Comparison of ENCODE assay signal across 1 cellular context in genomic region chr7:143391462-143392404, GRCh38.
TF ChIP-seq lines count a peak whose summit lies in the region.

No MANE protein-coding gene starts in this region.

TF ChIP-seq in HepG2, 621 proteins besides CTCF, POLR2A, EP300 and RAD21 (continued from another document and continues in another):
- TF ChIP-seq, protein P1, sequence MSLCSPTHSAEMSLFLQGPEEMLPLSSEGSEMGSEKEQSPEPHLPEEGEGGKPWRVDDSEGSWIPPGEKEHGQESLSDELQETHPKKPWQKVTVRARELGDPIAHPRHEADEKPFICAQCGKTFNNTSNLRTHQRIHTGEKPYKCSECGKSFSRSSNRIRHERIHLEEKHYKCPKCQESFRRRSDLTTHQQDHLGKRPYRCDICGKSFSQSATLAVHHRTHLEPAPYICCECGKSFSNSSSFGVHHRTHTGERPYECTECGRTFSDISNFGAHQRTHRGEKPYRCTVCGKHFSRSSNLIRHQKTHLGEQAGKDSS (CRISPR knock-in tag; IDR thresholded peaks at IDR 0.05; ENCODE audit: borderline replicate concordance, low read depth) = peak; percentile 45; the same call in 1 of the 2 replicates
- no peak for TF ChIP-seq ZNF546 (CRISPR knock-in tag; conservative IDR thresholded peaks at IDR 0.05)
- 0 out of 2 replicates have a peak, but pooled peaks have one; percentile 21 for TF ChIP-seq HDAC1 (CRISPR knock-in tag; IDR thresholded peaks at IDR 0.05)
- no peak for TF ChIP-seq ZNF296 (CRISPR knock-in tag; conservative IDR thresholded peaks at IDR 0.05)
- TF ChIP-seq, protein P2, sequence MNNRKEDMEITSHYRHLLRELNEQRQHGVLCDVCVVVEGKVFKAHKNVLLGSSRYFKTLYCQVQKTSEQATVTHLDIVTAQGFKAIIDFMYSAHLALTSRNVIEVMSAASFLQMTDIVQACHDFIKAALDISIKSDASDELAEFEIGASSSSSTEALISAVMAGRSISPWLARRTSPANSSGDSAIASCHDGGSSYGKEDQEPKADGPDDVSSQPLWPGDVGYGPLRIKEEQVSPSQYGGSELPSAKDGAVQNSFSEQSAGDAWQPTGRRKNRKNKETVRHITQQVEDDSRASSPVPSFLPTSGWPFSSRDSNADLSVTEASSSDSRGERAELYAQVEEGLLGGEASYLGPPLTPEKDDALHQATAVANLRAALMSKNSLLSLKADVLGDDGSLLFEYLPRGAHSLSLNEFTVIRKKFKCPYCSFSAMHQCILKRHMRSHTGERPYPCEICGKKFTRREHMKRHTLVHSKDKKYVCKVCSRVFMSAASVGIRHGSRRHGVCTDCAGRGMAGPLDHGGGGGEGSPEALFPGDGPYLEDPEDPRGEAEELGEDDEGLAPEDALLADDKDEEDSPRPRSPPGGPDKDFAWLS (CRISPR knock-in tag; IDR thresholded peaks at IDR 0.05; ENCODE audit: borderline replicate concordance) = no peak
- no peak for TF ChIP-seq KLF9 (CRISPR knock-in tag; IDR thresholded peaks at IDR 0.05; ENCODE audit: low read depth)
- 0 out of 2 replicates have a peak, but pooled peaks have one; percentile 21 for TF ChIP-seq RXRA (CRISPR knock-in tag; IDR thresholded peaks at IDR 0.05)
- TF ChIP-seq, protein P3, sequence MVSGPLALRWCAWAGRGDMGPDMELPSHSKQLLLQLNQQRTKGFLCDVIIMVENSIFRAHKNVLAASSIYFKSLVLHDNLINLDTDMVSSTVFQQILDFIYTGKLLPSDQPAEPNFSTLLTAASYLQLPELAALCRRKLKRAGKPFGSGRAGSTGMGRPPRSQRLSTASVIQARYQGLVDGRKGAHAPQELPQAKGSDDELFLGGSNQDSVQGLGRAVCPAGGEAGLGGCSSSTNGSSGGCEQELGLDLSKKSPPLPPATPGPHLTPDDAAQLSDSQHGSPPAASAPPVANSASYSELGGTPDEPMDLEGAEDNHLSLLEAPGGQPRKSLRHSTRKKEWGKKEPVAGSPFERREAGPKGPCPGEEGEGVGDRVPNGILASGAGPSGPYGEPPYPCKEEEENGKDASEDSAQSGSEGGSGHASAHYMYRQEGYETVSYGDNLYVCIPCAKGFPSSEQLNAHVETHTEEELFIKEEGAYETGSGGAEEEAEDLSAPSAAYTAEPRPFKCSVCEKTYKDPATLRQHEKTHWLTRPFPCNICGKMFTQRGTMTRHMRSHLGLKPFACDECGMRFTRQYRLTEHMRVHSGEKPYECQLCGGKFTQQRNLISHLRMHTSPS (CRISPR knock-in tag; IDR thresholded peaks at IDR 0.05; ENCODE audit: low read depth) = peak; percentile 90
- TF ChIP-seq, protein P4, sequence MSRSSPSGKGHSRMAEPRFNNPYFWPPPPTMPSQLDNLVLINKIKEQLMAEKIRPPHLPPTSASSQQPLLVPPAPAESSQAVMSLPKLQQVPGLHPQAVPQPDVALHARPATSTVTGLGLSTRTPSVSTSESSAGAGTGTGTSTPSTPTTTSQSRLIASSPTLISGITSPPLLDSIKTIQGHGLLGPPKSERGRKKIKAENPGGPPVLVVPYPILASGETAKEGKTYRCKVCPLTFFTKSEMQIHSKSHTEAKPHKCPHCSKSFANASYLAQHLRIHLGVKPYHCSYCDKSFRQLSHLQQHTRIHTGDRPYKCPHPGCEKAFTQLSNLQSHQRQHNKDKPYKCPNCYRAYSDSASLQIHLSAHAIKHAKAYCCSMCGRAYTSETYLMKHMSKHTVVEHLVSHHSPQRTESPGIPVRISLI (CRISPR knock-in tag; IDR thresholded peaks at IDR 0.05; ENCODE audit: borderline replicate concordance) = no peak
- no peak for TF ChIP-seq POLR2AphosphoS5 (IDR thresholded peaks at IDR 0.05; ENCODE audit: low read depth, low read length)
- TF ChIP-seq NCOA2 (CRISPR knock-in tag; IDR thresholded peaks at IDR 0.05) = no peak
- TF ChIP-seq DNMT1 (CRISPR knock-in tag; IDR thresholded peaks at IDR 0.05) = 0 out of 2 replicates have a peak, but pooled peaks have one; percentile 26
- 0 out of 2 replicates have a peak, but pooled peaks have one; percentile 41 for TF ChIP-seq MYC (CRISPR knock-in tag; IDR thresholded peaks at IDR 0.05; ENCODE audit: borderline replicate concordance)
- TF ChIP-seq, protein P5, sequence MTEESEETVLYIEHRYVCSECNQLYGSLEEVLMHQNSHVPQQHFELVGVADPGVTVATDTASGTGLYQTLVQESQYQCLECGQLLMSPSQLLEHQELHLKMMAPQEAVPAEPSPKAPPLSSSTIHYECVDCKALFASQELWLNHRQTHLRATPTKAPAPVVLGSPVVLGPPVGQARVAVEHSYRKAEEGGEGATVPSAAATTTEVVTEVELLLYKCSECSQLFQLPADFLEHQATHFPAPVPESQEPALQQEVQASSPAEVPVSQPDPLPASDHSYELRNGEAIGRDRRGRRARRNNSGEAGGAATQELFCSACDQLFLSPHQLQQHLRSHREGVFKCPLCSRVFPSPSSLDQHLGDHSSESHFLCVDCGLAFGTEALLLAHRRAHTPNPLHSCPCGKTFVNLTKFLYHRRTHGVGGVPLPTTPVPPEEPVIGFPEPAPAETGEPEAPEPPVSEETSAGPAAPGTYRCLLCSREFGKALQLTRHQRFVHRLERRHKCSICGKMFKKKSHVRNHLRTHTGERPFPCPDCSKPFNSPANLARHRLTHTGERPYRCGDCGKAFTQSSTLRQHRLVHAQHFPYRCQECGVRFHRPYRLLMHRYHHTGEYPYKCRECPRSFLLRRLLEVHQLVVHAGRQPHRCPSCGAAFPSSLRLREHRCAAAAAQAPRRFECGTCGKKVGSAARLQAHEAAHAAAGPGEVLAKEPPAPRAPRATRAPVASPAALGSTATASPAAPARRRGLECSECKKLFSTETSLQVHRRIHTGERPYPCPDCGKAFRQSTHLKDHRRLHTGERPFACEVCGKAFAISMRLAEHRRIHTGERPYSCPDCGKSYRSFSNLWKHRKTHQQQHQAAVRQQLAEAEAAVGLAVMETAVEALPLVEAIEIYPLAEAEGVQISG (CRISPR knock-in tag; IDR thresholded peaks at IDR 0.05) = no peak
- no peak for TF ChIP-seq ZNF674 (CRISPR knock-in tag; IDR thresholded peaks at IDR 0.05; ENCODE audit: low read depth)
- TF ChIP-seq, protein P6, sequence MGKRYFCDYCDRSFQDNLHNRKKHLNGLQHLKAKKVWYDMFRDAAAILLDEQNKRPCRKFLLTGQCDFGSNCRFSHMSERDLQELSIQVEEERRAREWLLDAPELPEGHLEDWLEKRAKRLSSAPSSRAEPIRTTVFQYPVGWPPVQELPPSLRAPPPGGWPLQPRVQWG (CRISPR knock-in tag; IDR thresholded peaks at IDR 0.05; ENCODE audit: borderline replicate concordance, low read depth) = no peak
- TF ChIP-seq KLF13 (CRISPR knock-in tag; IDR thresholded peaks at IDR 0.05) = no peak
- TF ChIP-seq HMGA1 (CRISPR knock-in tag; conservative IDR thresholded peaks at IDR 0.05) = no peak
- TF ChIP-seq ZNF704 (CRISPR knock-in tag; IDR thresholded peaks at IDR 0.05; ENCODE audit: borderline replicate concordance) = no peak
- no peak for TF ChIP-seq MAZ (IDR thresholded peaks at IDR 0.05; ENCODE audit: borderline replicate concordance, low read depth, low read length)
- TF ChIP-seq MAZ (CRISPR knock-in tag; IDR thresholded peaks at IDR 0.05; ENCODE audit: low read depth) = no peak
- no peak for TF ChIP-seq HNRNPK (IDR thresholded peaks at IDR 0.05; ENCODE audit: low read depth, low read length, poor library complexity, severe bottlenecking)
- no peak for TF ChIP-seq ZNF136 (CRISPR knock-in tag; IDR thresholded peaks at IDR 0.05; ENCODE audit: low read depth)
- TF ChIP-seq ZSCAN31 (CRISPR knock-in tag; IDR thresholded peaks at IDR 0.05; ENCODE audit: low read depth) = no peak
- TF ChIP-seq, protein P7, sequence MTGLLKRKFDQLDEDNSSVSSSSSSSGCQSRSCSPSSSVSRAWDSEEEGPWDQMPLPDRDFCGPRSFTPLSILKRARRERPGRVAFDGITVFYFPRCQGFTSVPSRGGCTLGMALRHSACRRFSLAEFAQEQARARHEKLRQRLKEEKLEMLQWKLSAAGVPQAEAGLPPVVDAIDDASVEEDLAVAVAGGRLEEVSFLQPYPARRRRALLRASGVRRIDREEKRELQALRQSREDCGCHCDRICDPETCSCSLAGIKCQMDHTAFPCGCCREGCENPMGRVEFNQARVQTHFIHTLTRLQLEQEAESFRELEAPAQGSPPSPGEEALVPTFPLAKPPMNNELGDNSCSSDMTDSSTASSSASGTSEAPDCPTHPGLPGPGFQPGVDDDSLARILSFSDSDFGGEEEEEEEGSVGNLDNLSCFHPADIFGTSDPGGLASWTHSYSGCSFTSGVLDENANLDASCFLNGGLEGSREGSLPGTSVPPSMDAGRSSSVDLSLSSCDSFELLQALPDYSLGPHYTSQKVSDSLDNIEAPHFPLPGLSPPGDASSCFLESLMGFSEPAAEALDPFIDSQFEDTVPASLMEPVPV (CRISPR knock-in tag; IDR thresholded peaks at IDR 0.05) = no peak
- no peak for TF ChIP-seq GMEB2 (CRISPR knock-in tag; IDR thresholded peaks at IDR 0.05; ENCODE audit: low read depth)
- no peak for TF ChIP-seq NRL (CRISPR knock-in tag; IDR thresholded peaks at IDR 0.05; ENCODE audit: borderline replicate concordance)
- no peak for TF ChIP-seq DPF2 (CRISPR knock-in tag; IDR thresholded peaks at IDR 0.05; ENCODE audit: borderline replicate concordance, low read depth)
- TF ChIP-seq RORA (CRISPR knock-in tag; IDR thresholded peaks at IDR 0.05) = no peak
- no peak for TF ChIP-seq ISX (CRISPR knock-in tag; conservative IDR thresholded peaks at IDR 0.05)
- TF ChIP-seq NFATC3 (CRISPR knock-in tag; IDR thresholded peaks at IDR 0.05) = no peak
- TF ChIP-seq ZNF607 (CRISPR knock-in tag; IDR thresholded peaks at IDR 0.05; ENCODE audit: borderline replicate concordance) = no peak
- no peak for TF ChIP-seq NONO (IDR thresholded peaks at IDR 0.05)
- no peak for TF ChIP-seq NONO (CRISPR knock-in tag; conservative IDR thresholded peaks at IDR 0.05)
- TF ChIP-seq ZNF577 (CRISPR knock-in tag; IDR thresholded peaks at IDR 0.05; ENCODE audit: borderline replicate concordance, low read depth) = no peak
- 0 out of 2 replicates have a peak, but pooled peaks have one; percentile 33 for TF ChIP-seq ETV6 (CRISPR knock-in tag; conservative IDR thresholded peaks at IDR 0.05)
- no peak for TF ChIP-seq SRSF4 (IDR thresholded peaks at IDR 0.05; ENCODE audit: low read depth, low read length, poor library complexity, severe bottlenecking)
- TF ChIP-seq MLLT10 (CRISPR knock-in tag; IDR thresholded peaks at IDR 0.05) = no peak
- TF ChIP-seq, protein P8, sequence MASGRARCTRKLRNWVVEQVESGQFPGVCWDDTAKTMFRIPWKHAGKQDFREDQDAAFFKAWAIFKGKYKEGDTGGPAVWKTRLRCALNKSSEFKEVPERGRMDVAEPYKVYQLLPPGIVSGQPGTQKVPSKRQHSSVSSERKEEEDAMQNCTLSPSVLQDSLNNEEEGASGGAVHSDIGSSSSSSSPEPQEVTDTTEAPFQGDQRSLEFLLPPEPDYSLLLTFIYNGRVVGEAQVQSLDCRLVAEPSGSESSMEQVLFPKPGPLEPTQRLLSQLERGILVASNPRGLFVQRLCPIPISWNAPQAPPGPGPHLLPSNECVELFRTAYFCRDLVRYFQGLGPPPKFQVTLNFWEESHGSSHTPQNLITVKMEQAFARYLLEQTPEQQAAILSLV (CRISPR knock-in tag; IDR thresholded peaks at IDR 0.05; ENCODE audit: borderline replicate concordance) = peak; percentile 80; the same call in 1 of the 2 replicates
- peak; percentile 61 for TF ChIP-seq RARA (CRISPR knock-in tag; IDR thresholded peaks at IDR 0.05)
- TF ChIP-seq SNAPC4 (CRISPR knock-in tag; IDR thresholded peaks at IDR 0.05) = no peak
